Comparison of ENCODE assay signal across 16 cellular contexts in genomic region chr4:38723726-38724506, GRCh38. TPM values are rescaled to one million over a fixed set of nuclear protein-coding genes. Genes with fewer than 3 reads are reported as not detected.
DNase-seq lines count a peak whose midpoint lies in the region; ATAC-seq and TF ChIP-seq lines count a peak whose summit lies in the region.
"Had no signal": no experiment of that assay in that cellular context is flagged by ENCODE, and none has a peak within 500 bp of the region (broad histone marks: within the 10 kb centered on the region; RNA-seq: fewer than 3 reads in every experiment).

No MANE protein-coding gene starts in this region.

- H3K27me3 ChIP-seq in testis, result no peaks in the 10 kb centered on the region
- H3K27me3 ChIP-seq: uterus had no signal

- peak overlapping the region; percentile 49 for H3K27ac Mint-ChIP-seq in nephron progenitor cell
- H3K27ac Mint-ChIP-seq: stimulated activated effector memory CD8-positive, alpha-beta T cell treated with anti-CD3 and anti-CD28 coated beads, Interleukin-12 subunit alpha, Interleukin-12 subunit beta, amount 100 ng/mL, for 72 hours had no signal

- H3K27me3 Mint-ChIP-seq in nephron progenitor cell (ENCODE audit: low read depth, poor library complexity), result no peaks in the 10 kb centered on the region

- H3K4me1 Mint-ChIP-seq in nephron progenitor cell, result peaks cover 31% of the 10 kb centered on the region

- peaks cover 4% of the 10 kb centered on the region for H3K9me3 Mint-ChIP-seq in nephron progenitor cell
- H3K9me3 Mint-ChIP-seq: stimulated activated effector memory CD8-positive, alpha-beta T cell treated with anti-CD3 and anti-CD28 coated beads, Interleukin-12 subunit alpha, Interleukin-12 subunit beta, amount 100 ng/mL, for 72 hours had no signal

- no peak for ATAC-seq in left ventricle myocardium superior
- ATAC-seq: stimulated activated effector memory CD8-positive, alpha-beta T cell treated with anti-CD3 and anti-CD28 coated beads, Interleukin-12 subunit alpha, Interleukin-12 subunit beta, amount 100 ng/mL, for 72 hours had no signal

- no peak overlapping the region for H3K4me3 Mint-ChIP-seq in nephron progenitor cell
- H3K4me3 Mint-ChIP-seq: stimulated activated effector memory CD8-positive, alpha-beta T cell treated with anti-CD3 and anti-CD28 coated beads, Interleukin-12 subunit alpha, Interleukin-12 subunit beta, amount 100 ng/mL, for 72 hours had no signal

- DNase-seq in Daoy (ENCODE audit: low read depth) (peak; percentile 8), M059J (ENCODE audit: low read depth) (peak; percentile 35), dedifferentiated amniotic fluid mesenchymal stem cell (ENCODE audit: extremely low spot score) (peak; percentile 38), nephron progenitor cell (no peak), testis (no peak), left ventricle myocardium superior (no peak), RPMI8226 (no peak), GM19240 (ENCODE audit: insufficient read length, low spot score) (no peak)
- DNase-seq: dermis blood vessel endothelial cell, DMS79 treated with DMSO at 0.1 percent for 48 hours, mammary epithelial cell, NCI-H1417 treated with DMSO at 0.1 percent for 48 hours, uterus had no signal

- no peaks in the 10 kb centered on the region for H3K36me3 ChIP-seq in testis (ENCODE audit: low read depth, missing control alignments)
- H3K36me3 ChIP-seq: uterus had no signal

- 79 to 87% methylated on average over 7 of the region's 7 CpGs for WGBS in testis, 2 donors

- TF ChIP-seq CTCF in nephron progenitor cell (IDR thresholded peaks at IDR 0.05) (no peak), testis (IDR thresholded peaks at IDR 0.05) (no peak)

- no peaks in the 10 kb centered on the region for H3K36me3 Mint-ChIP-seq in nephron progenitor cell (ENCODE audit: low read depth)
- H3K36me3 Mint-ChIP-seq: stimulated activated effector memory CD8-positive, alpha-beta T cell treated with anti-CD3 and anti-CD28 coated beads, Interleukin-12 subunit alpha, Interleukin-12 subunit beta, amount 100 ng/mL, for 72 hours had no signal

- TF ChIP-seq POLR2A in testis (IDR thresholded peaks at IDR 0.05), result no peak

- no peak overlapping the region for H3K4me3 ChIP-seq in testis
- H3K4me3 ChIP-seq: SK-N-MC, uterus had no signal

- intact Hi-C loops in testis (cut with DNase I; ENCODE audit: low total_unique reads), result loop anchor here (10.0 kb wide), 1 partner anchor 539 kb away; no protein-coding TSS in a partner anchor
- intact Hi-C loops in left ventricle myocardium superior (cut with micrococcal nuclease), result no loop called here

- H3K27ac ChIP-seq in testis, result no peak overlapping the region
- H3K27ac ChIP-seq: SK-N-MC, uterus had no signal

- H3K4me1 ChIP-seq in testis, result no peaks in the 10 kb centered on the region
- H3K4me1 ChIP-seq: uterus had no signal

- H3K9me3 ChIP-seq in testis, result no peaks in the 10 kb centered on the region
- H3K9me3 ChIP-seq: uterus had no signal

RNA-seq across cellular contexts. Expression of gene TLR10, which starts 58.9 kb away (rescaled TPM):
- not detected in 2 replicates for total RNA-seq in Daoy (2014; rRNA removed; shearing (Covaris generic))
- total RNA-seq in M059J (2014; rRNA removed; shearing (Covaris generic)), result not detected in 2 replicates
- total RNA-seq in testis (under 1 TPM in 1 of 2 donors, not detected in 1; 0.06 TPM), left ventricle myocardium superior (not detected)
- 0.21 TPM for polyA plus RNA-seq in testis (ENCODE audit: insufficient read depth, low read depth, low replicate concordance)
- total RNA-seq: dermis blood vessel endothelial cell, mammary epithelial cell had no signal
- polyA plus RNA-seq: BJ, mammary epithelial cell had no signal

RNA-seq across cellular contexts. Expression of gene KLF3, which starts 59.9 kb away (rescaled TPM):
- 5.0 and 5.5 TPM in 2 replicates for total RNA-seq in Daoy (2014; rRNA removed; shearing (Covaris generic))
- total RNA-seq in M059J (2014; rRNA removed; shearing (Covaris generic)), result 5.7 and 11.4 TPM in 2 replicates
- 10 to 100 TPM; 21.2 to 24.6 TPM for total RNA-seq in testis
- polyA plus RNA-seq in testis (ENCODE audit: insufficient read depth, low read depth, low replicate concordance), result 16.4 TPM
- total RNA-seq in left ventricle myocardium superior, result 17.7 TPM

Comparison
In these comparisons a context has a peak if more than half of its experiments do, and no peak if none do; other contexts are left out.
1. DNase-seq: peak in Daoy (single experiment), M059J (single experiment) and dedifferentiated amniotic fluid mesenchymal stem cell (single experiment); none in nephron progenitor cell (single experiment), testis (single experiment), left ventricle myocardium superior (single experiment), RPMI8226 (single experiment) and GM19240 (single experiment).